32 cellular contexts compared by ENCODE assay signal in the genomic region with DNA sequence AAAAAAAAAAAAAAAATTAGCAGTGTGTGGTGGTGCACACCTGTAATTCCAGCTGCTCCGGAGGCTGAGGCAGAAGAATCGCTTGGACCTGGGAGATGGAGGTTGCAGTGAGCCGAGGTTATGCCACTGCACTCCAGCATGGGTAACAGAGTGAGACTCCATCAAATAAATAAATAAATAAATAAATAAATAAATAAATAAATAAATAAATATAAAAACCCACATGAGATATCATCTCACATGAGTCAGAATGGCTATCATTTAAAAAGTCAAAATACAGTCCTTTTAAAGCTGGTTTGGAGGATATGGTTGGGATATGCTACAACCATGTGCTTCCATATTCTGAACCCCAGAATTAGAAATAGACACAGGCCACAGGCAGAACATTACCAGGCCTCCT.
"Had no signal": no experiment of that assay in that cellular context is flagged by ENCODE, and none has a peak within 500 bp of the region (broad histone marks: within the 10 kb centered on the region; RNA-seq: fewer than 3 reads in every experiment).

No MANE protein-coding gene starts in this region.

- H3K36me3 ChIP-seq: adrenal gland, ascending aorta, brain microvascular endothelial cell, breast epithelium, cardiac muscle cell had no signal

- ATAC-seq: activated naive CD4-positive, alpha-beta T cell treated with anti-CD3 and anti-CD28 coated beads, Interleukin-2, amount 50 U/mL, for 72 hours; activated naive CD8-positive, alpha-beta T cell treated with anti-CD3 and anti-CD28 coated beads, Interleukin-2, amount 50 U/mL, for 24 hours; activated T-cell treated with anti-CD3 and anti-CD28 coated beads, Interleukin-2, amount 50 U/mL, for 4 hours; activated T-cell treated with anti-CD3 and anti-CD28 coated beads, Interleukin-2, amount 50 U/mL, for 72 hours; activated T-helper 17 cell treated with anti-CD3 and anti-CD28 coated beads, Interleukin-2, amount 50 U/mL, for 72 hours; body of pancreas had no signal

- H3K4me1 ChIP-seq: adrenal gland, ascending aorta, body of pancreas, breast epithelium had no signal

- H3K27me3 ChIP-seq: adrenal gland, ascending aorta, body of pancreas, brain microvascular endothelial cell, cardiac muscle cell had no signal

- FAIRE-seq: astrocyte, bronchial epithelial cell had no signal

- H3K9me3 ChIP-seq: adrenal gland, ascending aorta, body of pancreas had no signal

- DNase-seq: activated effector memory CD4-positive, alpha-beta T cell treated with anti-CD3 and anti-CD28 coated beads, Interleukin-2, amount 50 U/mL, for 16 hours; activated effector memory CD4-positive, alpha-beta T cell treated with Interleukin-2 at 50 U/mL for 16 hours; activated gamma-delta T cell; activated gamma-delta T cell treated with Interleukin-2 at 50 U/mL for 16 hours; activated naive CD4-positive, alpha-beta T cell; activated naive CD4-positive, alpha-beta T cell treated with anti-CD3 and anti-CD28 coated beads for 36 hours; activated naive CD4-positive, alpha-beta T cell treated with anti-CD3 and anti-CD28 coated beads, Interleukin-2, amount 10 ng/mL, durations not matched to agents 7 days and 5 days; activated naive CD4-positive, alpha-beta T cell treated with anti-CD3 and anti-CD28 coated beads, Interleukin-2, amount 50 U/mL, for 16 hours; activated naive CD4-positive, alpha-beta T cell treated with Interleukin-2 at 50 U/mL for 16 hours; activated naive CD8-positive, alpha-beta T cell treated with anti-CD3 and anti-CD28 coated beads for 36 hours; activated naive CD8-positive, alpha-beta T cell treated with anti-CD3 and anti-CD28 coated beads, Interleukin-2, amount 10 ng/mL, durations not matched to agents 7 days and 5 days; activated naive CD8-positive, alpha-beta T cell treated with anti-CD3 and anti-CD28 coated beads, Interleukin-2, amount 50 U/mL, for 24 hours; activated T-cell treated with anti-CD3 and anti-CD28 coated beads, Interleukin-2, amount 50 U/mL, for 24 hours; activated T-cell treated with anti-CD3 and anti-CD28 coated beads, Interleukin-2, amount 50 U/mL, for 4 hours; activated T-cell treated with anti-CD3 and anti-CD28 coated beads, Interleukin-2, amount 50 U/mL, for 48 hours; activated T-cell treated with anti-CD3 and anti-CD28 coated beads, Interleukin-2, amount 50 U/mL, for 72 hours; adrenal gland; amniotic stem cell; amygdala; anterior cingulate cortex; body of pancreas; brain microvascular endothelial cell; caudate nucleus; central memory CD4-positive, alpha-beta T cell; cerebellar nuclear complex had no signal

- H3K27ac ChIP-seq: adrenal gland, ascending aorta, body of pancreas, brain microvascular endothelial cell, breast epithelium, cardiac muscle cell had no signal

- H3K4me3 ChIP-seq: adrenal gland, ascending aorta, body of pancreas, breast epithelium, cardiac muscle cell had no signal
